Comparison of ENCODE assay signal across 10 cellular contexts in the genomic region with DNA sequence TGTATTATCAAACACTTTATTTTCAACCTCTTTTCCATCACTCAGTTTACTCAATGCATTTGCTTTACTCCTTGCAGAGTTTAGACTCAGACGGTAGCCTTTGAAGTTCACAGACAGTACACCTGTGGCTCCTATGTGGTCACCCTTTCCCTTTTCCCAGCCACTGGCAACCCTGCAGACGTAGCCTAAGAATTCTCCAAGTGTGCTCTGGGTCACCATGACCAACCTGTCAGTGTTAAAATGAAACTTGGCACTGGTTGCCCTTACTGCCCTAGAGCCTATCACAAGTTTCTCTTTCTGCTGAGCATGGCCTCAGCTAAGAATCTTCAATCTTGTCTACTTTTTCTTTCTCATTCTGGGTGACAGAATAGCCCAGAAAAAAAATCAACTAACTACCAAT.
"Had no signal": no experiment of that assay in that cellular context is flagged by ENCODE, and none has a peak within 500 bp of the region (broad histone marks: within the 10 kb centered on the region; RNA-seq: fewer than 3 reads in every experiment).

No MANE protein-coding gene starts in this region.

- H2AFZ ChIP-seq: GM23338 had no signal

- H3K27ac Mint-ChIP-seq: GM23338, H9, HFFc6, IgD-negative memory B cell had no signal

- H3K27ac ChIP-seq: HL-60 had no signal

- H3K4me3 ChIP-seq: GM23338 had no signal

- DNase-seq: H9, HCEC 1CT, HFFc6, KBM-7 had no signal

- H3K9me3 Mint-ChIP-seq: HFFc6 had no signal

- ATAC-seq: GM23338, HepG2 had no signal

- H3K36me3 Mint-ChIP-seq: IgD-negative memory B cell had no signal

- H3K4me1 Mint-ChIP-seq: GM23338, H9, IgD-negative memory B cell had no signal

- H3K4me2 ChIP-seq: GM23338 had no signal

- FAIRE-seq: H1, H54, HepG2 had no signal

- H3K27me3 Mint-ChIP-seq: IgD-negative memory B cell had no signal

- H3K4me3 Mint-ChIP-seq: GM23338, H9, HFFc6, IgD-negative memory B cell had no signal
